8 cellular contexts compared by ENCODE assay signal in the genomic region with DNA sequence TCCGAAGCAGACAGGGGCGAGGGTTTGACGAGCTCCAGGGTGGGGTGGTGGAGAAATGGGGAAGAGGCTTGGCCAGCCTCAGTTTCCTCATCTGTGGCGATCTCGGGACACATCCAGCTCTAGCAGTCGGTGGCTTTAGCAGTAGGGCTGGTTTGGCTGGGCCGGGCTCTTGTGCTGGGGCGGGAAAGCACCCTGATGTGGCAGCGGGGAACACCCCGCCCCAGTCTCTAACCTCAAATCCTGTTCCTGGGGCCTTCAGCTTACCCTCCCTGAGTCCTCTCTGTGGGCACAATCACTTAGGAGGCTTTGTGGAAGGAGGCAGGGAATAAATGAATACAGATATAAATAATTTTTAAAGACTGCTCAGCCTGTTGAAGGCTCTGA. TPM values are rescaled to one million over a fixed set of nuclear protein-coding genes. Genes with fewer than 3 reads are reported as not detected.
DNase-seq lines count a peak whose midpoint lies in the region; ATAC-seq and TF ChIP-seq lines count a peak whose summit lies in the region.

No MANE protein-coding gene starts in this region.

- peak overlapping the region; percentile 70 for H3K27ac ChIP-seq in VCaP
- H3K27ac ChIP-seq in breast epithelium: peak overlapping the region; percentile 97 to 98
- H3K27ac ChIP-seq in liver (ENCODE audit: low read depth in 1 of 2, low read length in 2 of 2): peak overlapping the region; percentile 57 to 81

- no peaks in the 10 kb centered on the region for H3K9me3 ChIP-seq in breast epithelium
- H3K9me3 ChIP-seq in liver (ENCODE audit: control insufficient read depth in 4 of 4, low read length in 3 of 4): no peaks in the 10 kb centered on the region

- H3K27me3 ChIP-seq in breast epithelium: no peaks in the 10 kb centered on the region
- no peaks in the 10 kb centered on the region for H3K27me3 ChIP-seq in liver (ENCODE audit: control insufficient read depth in 4 of 4, insufficient read depth in 4 of 4, low read length in 3 of 4)

- peak; percentile 61 for DNase-seq in NK-92 treated with Interleukin-12 subunit alpha and Interleukin-12 subunit beta, amount 100 ng/mL, for 24 hours (lab: John Stamatoyannopoulos, UW)
- no peak for DNase-seq in NK-92 (lab: John Stamatoyannopoulos, UW; ENCODE audit: unreplicated experiment)
- DNase-seq in breast epithelium (ENCODE audit: low spot score in 2 of 2): peak in 1 of 2 donors; percentile 56
- peak; percentile 49 for DNase-seq in stimulated activated CD8-positive, alpha-beta memory T cell treated with anti-CD3 and anti-CD28 coated beads, Interleukin-12 subunit alpha, Interleukin-12 subunit beta, amount 100 ng/mL, for 1 hour (ENCODE audit: low read depth)
- no peak for DNase-seq in OCI-M2 (lab: John Stamatoyannopoulos, UW; ENCODE audit: unreplicated experiment)

- TF ChIP-seq CTCF in VCaP (conservative IDR thresholded peaks at IDR 0.05): no peak
- TF ChIP-seq CTCF in breast epithelium (IDR thresholded peaks at IDR 0.05): no peak
- TF ChIP-seq CTCF in liver (IDR thresholded peaks at IDR 0.05; ENCODE audit: low read depth, low read length, missing input control): no peak

- peak; percentile 33 for ATAC-seq in HG03196 (IDR thresholded peaks at IDR 0.05; ENCODE audit: unreplicated experiment)

- peak overlapping the region; percentile 83 to 95 (median 86) for H3K4me3 ChIP-seq in breast epithelium
- H3K4me3 ChIP-seq in liver (ENCODE audit: low read depth in 1 of 3, low read length in 3 of 3): peak overlapping the region; percentile 87 to 97 (median 87)

- H3K36me3 ChIP-seq in breast epithelium (no peaks in the 10 kb centered on the region), liver (ENCODE audit: control insufficient read depth in 4 of 4, insufficient read depth in 3 of 4, low read depth in 1 of 4, low read length in 3 of 4) (peaks cover 0 to 2% (median 0%) of the 10 kb centered on the region in 4 donors)

- 8% methylated on average over 10 of the region's 10 CpGs for WGBS in liver

- H3K4me1 ChIP-seq in breast epithelium: peaks cover 0 to 8% of the 10 kb centered on the region in 2 donors
- peaks cover 3 to 20% (median 11%) of the 10 kb centered on the region in 4 donors for H3K4me1 ChIP-seq in liver (ENCODE audit: control insufficient read depth in 4 of 4, insufficient read depth in 4 of 4, low read length in 3 of 4)

- peak overlapping the region; percentile 61 to 64 for H3K9ac ChIP-seq in liver (ENCODE audit: low read depth in 1 of 2, low read length in 2 of 2)

- TF ChIP-seq POLR2A in breast epithelium (IDR thresholded peaks at IDR 0.05): no peak

- TF ChIP-seq RAD21 in liver (IDR thresholded peaks at IDR 0.05): no peak

- intact Hi-C loops in breast epithelium (cut with DNase I; ENCODE audit: low total_unique reads): no loop called here

TF ChIP-seq in liver, 16 proteins besides CTCF, POLR2A, EP300 and RAD21:
- no peak for TF ChIP-seq REST (IDR thresholded peaks at IDR 0.05)
- no peak for TF ChIP-seq FOXA1 (IDR thresholded peaks at IDR 0.05)
- no peak for TF ChIP-seq YY1 (IDR thresholded peaks at IDR 0.05)
- TF ChIP-seq, protein P1, sequence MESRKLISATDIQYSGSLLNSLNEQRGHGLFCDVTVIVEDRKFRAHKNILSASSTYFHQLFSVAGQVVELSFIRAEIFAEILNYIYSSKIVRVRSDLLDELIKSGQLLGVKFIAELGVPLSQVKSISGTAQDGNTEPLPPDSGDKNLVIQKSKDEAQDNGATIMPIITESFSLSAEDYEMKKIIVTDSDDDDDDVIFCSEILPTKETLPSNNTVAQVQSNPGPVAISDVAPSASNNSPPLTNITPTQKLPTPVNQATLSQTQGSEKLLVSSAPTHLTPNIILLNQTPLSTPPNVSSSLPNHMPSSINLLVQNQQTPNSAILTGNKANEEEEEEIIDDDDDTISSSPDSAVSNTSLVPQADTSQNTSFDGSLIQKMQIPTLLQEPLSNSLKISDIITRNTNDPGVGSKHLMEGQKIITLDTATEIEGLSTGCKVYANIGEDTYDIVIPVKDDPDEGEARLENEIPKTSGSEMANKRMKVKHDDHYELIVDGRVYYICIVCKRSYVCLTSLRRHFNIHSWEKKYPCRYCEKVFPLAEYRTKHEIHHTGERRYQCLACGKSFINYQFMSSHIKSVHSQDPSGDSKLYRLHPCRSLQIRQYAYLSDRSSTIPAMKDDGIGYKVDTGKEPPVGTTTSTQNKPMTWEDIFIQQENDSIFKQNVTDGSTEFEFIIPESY (IDR thresholded peaks at IDR 0.05): no peak
- TF ChIP-seq, protein P2, sequence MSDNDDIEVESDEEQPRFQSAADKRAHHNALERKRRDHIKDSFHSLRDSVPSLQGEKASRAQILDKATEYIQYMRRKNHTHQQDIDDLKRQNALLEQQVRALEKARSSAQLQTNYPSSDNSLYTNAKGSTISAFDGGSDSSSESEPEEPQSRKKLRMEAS (IDR thresholded peaks at IDR 0.05): no peak
- TF ChIP-seq NR2F2 (IDR thresholded peaks at IDR 0.05): no peak
- TF ChIP-seq JUND (IDR thresholded peaks at IDR 0.05): no peak
- TF ChIP-seq GABPA (IDR thresholded peaks at IDR 0.05 in 1 of 2, conservative IDR thresholded peaks at IDR 0.05 in 1 of 2): no peak
- TF ChIP-seq SP1 (IDR thresholded peaks at IDR 0.05): no peak
- no peak for TF ChIP-seq TAF1 (conservative IDR thresholded peaks at IDR 0.05)
- TF ChIP-seq RXRA (IDR thresholded peaks at IDR 0.05): no peak
- no peak for TF ChIP-seq ATF3 (IDR thresholded peaks at IDR 0.05)
- no peak for TF ChIP-seq EGR1 (IDR thresholded peaks at IDR 0.05; ENCODE audit: low read depth in 2 of 2)
- TF ChIP-seq FOXA2 (IDR thresholded peaks at IDR 0.05): no peak
- no peak for TF ChIP-seq HNF4G (IDR thresholded peaks at IDR 0.05)
- no peak for TF ChIP-seq HNF4A (conservative IDR thresholded peaks at IDR 0.05)

RNA-seq across cellular contexts. Expression of gene TTC7A, which starts 1.1 kb away (rescaled TPM):
- total RNA-seq in breast epithelium (10 to 100 TPM; 26.9 to 32.8 (median 31.0) TPM), liver (10 to 100 TPM in 1 of 2 donors, 1 to 10 TPM in 1; 9.3 to 14.6 TPM)
- polyA plus RNA-seq in liver: 1 to 10 TPM; 1.1 to 9.3 TPM

RNA-seq across cellular contexts. Expression of gene MCFD2, which starts 26.5 kb away (rescaled TPM):
- total RNA-seq in breast epithelium (10 to 100 TPM; 83.0 to 94.8 (median 89.8) TPM), liver (100 to 1,000 TPM in 1 of 2 donors, 10 to 100 TPM in 1; 81.8 to 148 TPM)
- 100 to 1,000 TPM; 118 to 140 TPM for polyA plus RNA-seq in liver

Comparison
In these comparisons a context has a peak if more than half of its experiments do, and no peak if none do; other contexts are left out.
1. DNase-seq: peak in NK-92 treated with Interleukin-12 subunit alpha and Interleukin-12 subunit beta, amount 100 ng/mL, for 24 hours (single experiment) and stimulated activated CD8-positive, alpha-beta memory T cell treated with anti-CD3 and anti-CD28 coated beads, Interleukin-12 subunit alpha, Interleukin-12 subunit beta, amount 100 ng/mL, for 1 hour (single experiment); none in NK-92 (single experiment) and OCI-M2 (single experiment).
2. Peak in every context shown above with its lines, with median percentiles within 50 percentile points of each other: H3K27ac ChIP-seq.